In the genomic region with DNA sequence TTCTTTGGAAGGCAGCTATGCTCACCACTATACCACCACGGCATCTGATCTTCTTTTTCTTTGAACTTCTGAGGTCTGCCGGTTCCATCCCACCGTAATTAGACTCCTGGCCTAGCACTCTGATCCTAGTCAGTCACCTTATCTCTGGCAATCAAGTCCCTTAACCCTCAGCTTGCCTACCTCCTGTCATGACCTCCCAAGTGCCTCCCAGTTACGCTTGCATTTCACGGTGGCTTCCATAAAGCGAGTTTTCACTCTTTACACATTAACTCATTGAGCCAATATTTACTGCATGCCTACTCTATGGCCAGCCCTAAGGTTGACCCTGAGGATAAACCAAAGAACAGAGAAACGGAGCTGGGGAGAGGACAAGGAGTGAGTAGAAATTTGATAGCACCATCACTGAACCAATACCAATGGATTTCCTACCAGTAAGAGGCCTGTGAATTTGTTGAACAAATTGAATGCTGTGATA, we compare ENCODE assay signal across 1 cellular context.
TF ChIP-seq lines count a peak whose summit lies in the region.

No MANE protein-coding gene starts in this region.

TF ChIP-seq in HepG2, 621 proteins besides CTCF, POLR2A, EP300 and RAD21 (continued from another document and continues in another):
- TF ChIP-seq, protein P1, sequence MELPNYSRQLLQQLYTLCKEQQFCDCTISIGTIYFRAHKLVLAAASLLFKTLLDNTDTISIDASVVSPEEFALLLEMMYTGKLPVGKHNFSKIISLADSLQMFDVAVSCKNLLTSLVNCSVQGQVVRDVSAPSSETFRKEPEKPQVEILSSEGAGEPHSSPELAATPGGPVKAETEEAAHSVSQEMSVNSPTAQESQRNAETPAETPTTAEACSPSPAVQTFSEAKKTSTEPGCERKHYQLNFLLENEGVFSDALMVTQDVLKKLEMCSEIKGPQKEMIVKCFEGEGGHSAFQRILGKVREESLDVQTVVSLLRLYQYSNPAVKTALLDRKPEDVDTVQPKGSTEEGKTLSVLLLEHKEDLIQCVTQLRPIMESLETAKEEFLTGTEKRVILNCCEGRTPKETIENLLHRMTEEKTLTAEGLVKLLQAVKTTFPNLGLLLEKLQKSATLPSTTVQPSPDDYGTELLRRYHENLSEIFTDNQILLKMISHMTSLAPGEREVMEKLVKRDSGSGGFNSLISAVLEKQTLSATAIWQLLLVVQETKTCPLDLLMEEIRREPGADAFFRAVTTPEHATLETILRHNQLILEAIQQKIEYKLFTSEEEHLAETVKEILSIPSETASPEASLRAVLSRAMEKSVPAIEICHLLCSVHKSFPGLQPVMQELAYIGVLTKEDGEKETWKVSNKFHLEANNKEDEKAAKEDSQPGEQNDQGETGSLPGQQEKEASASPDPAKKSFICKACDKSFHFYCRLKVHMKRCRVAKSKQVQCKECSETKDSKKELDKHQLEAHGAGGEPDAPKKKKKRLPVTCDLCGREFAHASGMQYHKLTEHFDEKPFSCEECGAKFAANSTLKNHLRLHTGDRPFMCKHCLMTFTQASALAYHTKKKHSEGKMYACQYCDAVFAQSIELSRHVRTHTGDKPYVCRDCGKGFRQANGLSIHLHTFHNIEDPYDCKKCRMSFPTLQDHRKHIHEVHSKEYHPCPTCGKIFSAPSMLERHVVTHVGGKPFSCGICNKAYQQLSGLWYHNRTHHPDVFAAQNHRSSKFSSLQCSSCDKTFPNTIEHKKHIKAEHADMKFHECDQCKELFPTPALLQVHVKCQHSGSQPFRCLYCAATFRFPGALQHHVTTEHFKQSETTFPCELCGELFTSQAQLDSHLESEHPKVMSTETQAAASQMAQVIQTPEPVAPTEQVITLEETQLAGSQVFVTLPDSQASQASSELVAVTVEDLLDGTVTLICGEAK (IDR thresholded peaks at IDR 0.05), result no peak
- TF ChIP-seq, protein P1 (CRISPR knock-in tag; IDR thresholded peaks at IDR 0.05), result no peak; the same call in 1 of the 2 replicates
- TF ChIP-seq, protein P2, sequence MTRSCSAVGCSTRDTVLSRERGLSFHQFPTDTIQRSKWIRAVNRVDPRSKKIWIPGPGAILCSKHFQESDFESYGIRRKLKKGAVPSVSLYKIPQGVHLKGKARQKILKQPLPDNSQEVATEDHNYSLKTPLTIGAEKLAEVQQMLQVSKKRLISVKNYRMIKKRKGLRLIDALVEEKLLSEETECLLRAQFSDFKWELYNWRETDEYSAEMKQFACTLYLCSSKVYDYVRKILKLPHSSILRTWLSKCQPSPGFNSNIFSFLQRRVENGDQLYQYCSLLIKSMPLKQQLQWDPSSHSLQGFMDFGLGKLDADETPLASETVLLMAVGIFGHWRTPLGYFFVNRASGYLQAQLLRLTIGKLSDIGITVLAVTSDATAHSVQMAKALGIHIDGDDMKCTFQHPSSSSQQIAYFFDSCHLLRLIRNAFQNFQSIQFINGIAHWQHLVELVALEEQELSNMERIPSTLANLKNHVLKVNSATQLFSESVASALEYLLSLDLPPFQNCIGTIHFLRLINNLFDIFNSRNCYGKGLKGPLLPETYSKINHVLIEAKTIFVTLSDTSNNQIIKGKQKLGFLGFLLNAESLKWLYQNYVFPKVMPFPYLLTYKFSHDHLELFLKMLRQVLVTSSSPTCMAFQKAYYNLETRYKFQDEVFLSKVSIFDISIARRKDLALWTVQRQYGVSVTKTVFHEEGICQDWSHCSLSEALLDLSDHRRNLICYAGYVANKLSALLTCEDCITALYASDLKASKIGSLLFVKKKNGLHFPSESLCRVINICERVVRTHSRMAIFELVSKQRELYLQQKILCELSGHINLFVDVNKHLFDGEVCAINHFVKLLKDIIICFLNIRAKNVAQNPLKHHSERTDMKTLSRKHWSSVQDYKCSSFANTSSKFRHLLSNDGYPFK (CRISPR knock-in tag; IDR thresholded peaks at IDR 0.05; ENCODE audit: borderline replicate concordance), result no peak
- TF ChIP-seq IRF2 (CRISPR knock-in tag; IDR thresholded peaks at IDR 0.05) (peak; percentile 81; the same call in 1 of the 2 replicates), ZNF17 (CRISPR knock-in tag; IDR thresholded peaks at IDR 0.05) (no peak), ZFP41 (CRISPR knock-in tag; IDR thresholded peaks at IDR 0.05; ENCODE audit: borderline replicate concordance) (no peak), SALL2 (CRISPR knock-in tag; IDR thresholded peaks at IDR 0.05) (no peak), ZIK1 (CRISPR knock-in tag; IDR thresholded peaks at IDR 0.05; ENCODE audit: borderline replicate concordance, low read depth) (no peak), ZSCAN25 (CRISPR knock-in tag; IDR thresholded peaks at IDR 0.05) (peak; percentile 73; the same call in 1 of the 2 replicates), KDM1A (CRISPR knock-in tag; IDR thresholded peaks at IDR 0.05) (no peak), ZNF256 (CRISPR knock-in tag; conservative IDR thresholded peaks at IDR 0.05) (no peak), ZNF792 (CRISPR knock-in tag; IDR thresholded peaks at IDR 0.05) (peak; percentile 93), HMG20A (CRISPR knock-in tag; IDR thresholded peaks at IDR 0.05; ENCODE audit: borderline replicate concordance) (peak; percentile 83; the same call in 1 of the 2 replicates), TCF7 (IDR thresholded peaks at IDR 0.05; ENCODE audit: low read depth) (peak; percentile 77)
- TF ChIP-seq, protein P3, sequence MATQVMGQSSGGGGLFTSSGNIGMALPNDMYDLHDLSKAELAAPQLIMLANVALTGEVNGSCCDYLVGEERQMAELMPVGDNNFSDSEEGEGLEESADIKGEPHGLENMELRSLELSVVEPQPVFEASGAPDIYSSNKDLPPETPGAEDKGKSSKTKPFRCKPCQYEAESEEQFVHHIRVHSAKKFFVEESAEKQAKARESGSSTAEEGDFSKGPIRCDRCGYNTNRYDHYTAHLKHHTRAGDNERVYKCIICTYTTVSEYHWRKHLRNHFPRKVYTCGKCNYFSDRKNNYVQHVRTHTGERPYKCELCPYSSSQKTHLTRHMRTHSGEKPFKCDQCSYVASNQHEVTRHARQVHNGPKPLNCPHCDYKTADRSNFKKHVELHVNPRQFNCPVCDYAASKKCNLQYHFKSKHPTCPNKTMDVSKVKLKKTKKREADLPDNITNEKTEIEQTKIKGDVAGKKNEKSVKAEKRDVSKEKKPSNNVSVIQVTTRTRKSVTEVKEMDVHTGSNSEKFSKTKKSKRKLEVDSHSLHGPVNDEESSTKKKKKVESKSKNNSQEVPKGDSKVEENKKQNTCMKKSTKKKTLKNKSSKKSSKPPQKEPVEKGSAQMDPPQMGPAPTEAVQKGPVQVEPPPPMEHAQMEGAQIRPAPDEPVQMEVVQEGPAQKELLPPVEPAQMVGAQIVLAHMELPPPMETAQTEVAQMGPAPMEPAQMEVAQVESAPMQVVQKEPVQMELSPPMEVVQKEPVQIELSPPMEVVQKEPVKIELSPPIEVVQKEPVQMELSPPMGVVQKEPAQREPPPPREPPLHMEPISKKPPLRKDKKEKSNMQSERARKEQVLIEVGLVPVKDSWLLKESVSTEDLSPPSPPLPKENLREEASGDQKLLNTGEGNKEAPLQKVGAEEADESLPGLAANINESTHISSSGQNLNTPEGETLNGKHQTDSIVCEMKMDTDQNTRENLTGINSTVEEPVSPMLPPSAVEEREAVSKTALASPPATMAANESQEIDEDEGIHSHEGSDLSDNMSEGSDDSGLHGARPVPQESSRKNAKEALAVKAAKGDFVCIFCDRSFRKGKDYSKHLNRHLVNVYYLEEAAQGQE (IDR thresholded peaks at IDR 0.05; ENCODE audit: borderline replicate concordance in 1 of 2, low read depth in 1 of 2, low read length in 2 of 2), result peak in 1 of 2 experiments; percentile 25; a peak in 1 of 4 replicates
- TF ChIP-seq, protein P4, sequence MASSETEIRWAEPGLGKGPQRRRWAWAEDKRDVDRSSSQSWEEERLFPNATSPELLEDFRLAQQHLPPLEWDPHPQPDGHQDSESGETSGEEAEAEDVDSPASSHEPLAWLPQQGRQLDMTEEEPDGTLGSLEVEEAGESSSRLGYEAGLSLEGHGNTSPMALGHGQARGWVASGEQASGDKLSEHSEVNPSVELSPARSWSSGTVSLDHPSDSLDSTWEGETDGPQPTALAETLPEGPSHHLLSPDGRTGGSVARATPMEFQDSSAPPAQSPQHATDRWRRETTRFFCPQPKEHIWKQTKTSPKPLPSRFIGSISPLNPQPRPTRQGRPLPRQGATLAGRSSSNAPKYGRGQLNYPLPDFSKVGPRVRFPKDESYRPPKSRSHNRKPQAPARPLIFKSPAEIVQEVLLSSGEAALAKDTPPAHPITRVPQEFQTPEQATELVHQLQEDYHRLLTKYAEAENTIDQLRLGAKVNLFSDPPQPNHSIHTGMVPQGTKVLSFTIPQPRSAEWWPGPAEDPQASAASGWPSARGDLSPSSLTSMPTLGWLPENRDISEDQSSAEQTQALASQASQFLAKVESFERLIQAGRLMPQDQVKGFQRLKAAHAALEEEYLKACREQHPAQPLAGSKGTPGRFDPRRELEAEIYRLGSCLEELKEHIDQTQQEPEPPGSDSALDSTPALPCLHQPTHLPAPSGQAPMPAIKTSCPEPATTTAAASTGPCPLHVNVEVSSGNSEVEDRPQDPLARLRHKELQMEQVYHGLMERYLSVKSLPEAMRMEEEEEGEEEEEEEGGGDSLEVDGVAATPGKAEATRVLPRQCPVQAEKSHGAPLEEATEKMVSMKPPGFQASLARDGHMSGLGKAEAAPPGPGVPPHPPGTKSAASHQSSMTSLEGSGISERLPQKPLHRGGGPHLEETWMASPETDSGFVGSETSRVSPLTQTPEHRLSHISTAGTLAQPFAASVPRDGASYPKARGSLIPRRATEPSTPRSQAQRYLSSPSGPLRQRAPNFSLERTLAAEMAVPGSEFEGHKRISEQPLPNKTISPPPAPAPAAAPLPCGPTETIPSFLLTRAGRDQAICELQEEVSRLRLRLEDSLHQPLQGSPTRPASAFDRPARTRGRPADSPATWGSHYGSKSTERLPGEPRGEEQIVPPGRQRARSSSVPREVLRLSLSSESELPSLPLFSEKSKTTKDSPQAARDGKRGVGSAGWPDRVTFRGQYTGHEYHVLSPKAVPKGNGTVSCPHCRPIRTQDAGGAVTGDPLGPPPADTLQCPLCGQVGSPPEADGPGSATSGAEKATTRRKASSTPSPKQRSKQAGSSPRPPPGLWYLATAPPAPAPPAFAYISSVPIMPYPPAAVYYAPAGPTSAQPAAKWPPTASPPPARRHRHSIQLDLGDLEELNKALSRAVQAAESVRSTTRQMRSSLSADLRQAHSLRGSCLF (CRISPR knock-in tag; IDR thresholded peaks at IDR 0.05; ENCODE audit: borderline replicate concordance), result no peak
- TF ChIP-seq, protein P5, sequence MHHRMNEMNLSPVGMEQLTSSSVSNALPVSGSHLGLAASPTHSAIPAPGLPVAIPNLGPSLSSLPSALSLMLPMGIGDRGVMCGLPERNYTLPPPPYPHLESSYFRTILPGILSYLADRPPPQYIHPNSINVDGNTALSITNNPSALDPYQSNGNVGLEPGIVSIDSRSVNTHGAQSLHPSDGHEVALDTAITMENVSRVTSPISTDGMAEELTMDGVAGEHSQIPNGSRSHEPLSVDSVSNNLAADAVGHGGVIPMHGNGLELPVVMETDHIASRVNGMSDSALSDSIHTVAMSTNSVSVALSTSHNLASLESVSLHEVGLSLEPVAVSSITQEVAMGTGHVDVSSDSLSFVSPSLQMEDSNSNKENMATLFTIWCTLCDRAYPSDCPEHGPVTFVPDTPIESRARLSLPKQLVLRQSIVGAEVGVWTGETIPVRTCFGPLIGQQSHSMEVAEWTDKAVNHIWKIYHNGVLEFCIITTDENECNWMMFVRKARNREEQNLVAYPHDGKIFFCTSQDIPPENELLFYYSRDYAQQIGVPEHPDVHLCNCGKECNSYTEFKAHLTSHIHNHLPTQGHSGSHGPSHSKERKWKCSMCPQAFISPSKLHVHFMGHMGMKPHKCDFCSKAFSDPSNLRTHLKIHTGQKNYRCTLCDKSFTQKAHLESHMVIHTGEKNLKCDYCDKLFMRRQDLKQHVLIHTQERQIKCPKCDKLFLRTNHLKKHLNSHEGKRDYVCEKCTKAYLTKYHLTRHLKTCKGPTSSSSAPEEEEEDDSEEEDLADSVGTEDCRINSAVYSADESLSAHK (CRISPR knock-in tag; IDR thresholded peaks at IDR 0.05; ENCODE audit: borderline replicate concordance), result no peak
- TF ChIP-seq, protein P6, sequence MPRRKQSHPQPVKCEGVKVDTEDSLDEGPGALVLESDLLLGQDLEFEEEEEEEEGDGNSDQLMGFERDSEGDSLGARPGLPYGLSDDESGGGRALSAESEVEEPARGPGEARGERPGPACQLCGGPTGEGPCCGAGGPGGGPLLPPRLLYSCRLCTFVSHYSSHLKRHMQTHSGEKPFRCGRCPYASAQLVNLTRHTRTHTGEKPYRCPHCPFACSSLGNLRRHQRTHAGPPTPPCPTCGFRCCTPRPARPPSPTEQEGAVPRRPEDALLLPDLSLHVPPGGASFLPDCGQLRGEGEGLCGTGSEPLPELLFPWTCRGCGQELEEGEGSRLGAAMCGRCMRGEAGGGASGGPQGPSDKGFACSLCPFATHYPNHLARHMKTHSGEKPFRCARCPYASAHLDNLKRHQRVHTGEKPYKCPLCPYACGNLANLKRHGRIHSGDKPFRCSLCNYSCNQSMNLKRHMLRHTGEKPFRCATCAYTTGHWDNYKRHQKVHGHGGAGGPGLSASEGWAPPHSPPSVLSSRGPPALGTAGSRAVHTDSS (CRISPR knock-in tag; conservative IDR thresholded peaks at IDR 0.05), result no peak
- TF ChIP-seq, protein P7, sequence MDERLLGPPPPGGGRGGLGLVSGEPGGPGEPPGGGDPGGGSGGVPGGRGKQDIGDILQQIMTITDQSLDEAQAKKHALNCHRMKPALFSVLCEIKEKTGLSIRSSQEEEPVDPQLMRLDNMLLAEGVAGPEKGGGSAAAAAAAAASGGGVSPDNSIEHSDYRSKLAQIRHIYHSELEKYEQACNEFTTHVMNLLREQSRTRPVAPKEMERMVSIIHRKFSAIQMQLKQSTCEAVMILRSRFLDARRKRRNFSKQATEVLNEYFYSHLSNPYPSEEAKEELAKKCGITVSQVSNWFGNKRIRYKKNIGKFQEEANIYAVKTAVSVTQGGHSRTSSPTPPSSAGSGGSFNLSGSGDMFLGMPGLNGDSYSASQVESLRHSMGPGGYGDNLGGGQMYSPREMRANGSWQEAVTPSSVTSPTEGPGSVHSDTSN (CRISPR knock-in tag; IDR thresholded peaks at IDR 0.05), result peak; percentile 14; the same call in 1 of the 2 replicates
